Comparison of ENCODE assay signal across 8 cellular contexts in the genomic region with DNA sequence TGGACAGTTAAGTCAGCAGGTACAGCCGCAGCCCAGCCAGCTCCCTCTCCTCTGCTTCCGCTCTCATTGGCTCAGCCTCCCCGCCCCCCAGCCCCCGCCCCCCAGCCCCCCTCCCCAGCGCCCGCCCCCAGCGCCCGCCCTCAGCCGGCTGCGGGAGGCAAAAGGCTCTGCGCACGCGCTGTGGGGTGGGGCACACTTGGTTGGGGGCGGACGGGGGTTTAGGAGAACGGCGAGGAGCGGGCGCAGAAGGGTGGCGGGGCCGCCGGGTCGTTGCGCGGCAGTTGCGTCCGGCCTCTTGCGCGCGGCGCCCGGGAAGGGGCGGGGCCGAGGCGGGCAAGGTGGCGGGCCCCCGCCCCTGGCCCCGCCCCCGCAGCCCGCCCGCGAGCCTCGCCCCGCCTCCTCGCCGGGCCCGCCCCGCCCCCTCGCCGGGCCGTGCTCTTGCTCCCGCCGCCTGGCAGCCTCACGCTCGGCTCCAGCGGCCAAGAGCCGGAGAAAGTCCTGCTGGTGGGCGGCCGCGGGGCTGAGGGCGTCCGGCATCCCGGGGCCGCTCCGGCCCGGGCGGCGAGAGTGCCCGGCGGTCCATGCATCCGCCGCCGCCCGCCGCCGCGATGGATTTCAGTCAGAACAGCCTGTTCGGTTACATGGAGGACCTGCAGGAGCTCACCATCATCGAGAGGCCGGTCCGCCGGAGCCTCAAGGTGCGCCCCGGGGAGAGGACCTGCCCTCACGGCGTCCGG. TPM values are rescaled to one million over a fixed set of nuclear protein-coding genes. Genes with fewer than 3 reads are reported as not detected.
A peak's percentile ranks its signal among the peaks of the same experiment; 100 is the strongest.
DNase-seq lines count a peak whose midpoint lies in the region; ATAC-seq and TF ChIP-seq lines count a peak whose summit lies in the region.

A gene with protein sequence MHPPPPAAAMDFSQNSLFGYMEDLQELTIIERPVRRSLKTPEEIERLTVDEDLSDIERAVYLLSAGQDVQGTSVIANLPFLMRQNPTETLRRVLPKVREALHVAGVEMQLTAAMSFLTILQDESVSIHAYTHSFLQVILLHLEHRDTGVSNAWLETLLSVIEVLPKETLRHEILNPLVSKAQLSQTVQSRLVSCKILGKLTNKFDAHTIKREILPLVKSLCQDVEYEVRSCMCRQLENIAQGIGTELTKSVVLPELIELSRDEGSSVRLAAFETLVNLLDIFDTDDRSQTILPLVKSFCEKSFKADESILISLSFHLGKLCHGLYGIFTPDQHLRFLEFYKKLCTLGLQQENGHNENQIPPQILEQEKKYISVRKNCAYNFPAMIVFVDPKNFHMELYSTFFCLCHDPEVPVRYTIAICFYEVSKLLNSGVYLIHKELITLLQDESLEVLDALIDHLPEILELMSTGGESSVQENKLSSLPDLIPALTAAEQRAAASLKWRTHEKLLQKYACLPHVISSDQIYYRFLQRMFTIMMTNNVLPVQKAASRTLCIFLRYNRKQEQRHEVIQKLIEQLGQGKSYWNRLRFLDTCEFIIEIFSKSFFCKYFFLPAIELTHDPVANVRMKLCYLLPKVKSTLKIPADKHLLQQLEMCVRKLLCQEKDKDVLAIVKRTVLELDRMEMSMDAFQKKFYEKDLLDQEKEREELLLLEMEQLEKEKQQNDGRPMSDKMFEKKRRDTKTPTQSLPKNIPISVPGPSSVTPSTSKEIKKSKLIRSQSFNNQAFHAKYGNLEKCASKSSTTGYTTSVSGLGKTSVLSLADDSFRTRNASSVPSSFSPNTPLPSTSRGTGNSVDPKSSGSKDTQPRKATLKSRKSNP (plus strand): TSS at position 438 of the 737 bp plus-strand sequence. CDS start 144 bp downstream, at position 582.

- H3K4me3 ChIP-seq in GM12864 (ENCODE audit: low read depth, low read length) (peak within 1 kb of the TSS; percentile 49), ascending aorta (peak within 1 kb of the TSS; percentile 75 to 84), vagina (peak within 1 kb of the TSS; percentile 72 to 76)

- H3K4me1 ChIP-seq in ascending aorta (peaks cover 3 to 14% of the 10 kb centered on the region in 2 donors), vagina (peaks cover 22% of the 10 kb centered on the region)

- peak; percentile 81 for ATAC-seq in HG02763 (IDR thresholded peaks at IDR 0.05; ENCODE audit: unreplicated experiment)

- H3K36me3 ChIP-seq in ascending aorta (no peaks in the 10 kb centered on the region), vagina (no peaks in the 10 kb centered on the region)

- H3K27ac ChIP-seq in ascending aorta, result peak within 1 kb of the TSS; percentile 50 to 61
- peak within 1 kb of the TSS; percentile 85 for H3K27ac ChIP-seq in vagina

- DNase-seq in GM12864 (ENCODE audit: low read depth), result peak; percentile 22
- DNase-seq in NCI-H146 treated with DMSO at 0.1 percent for 48 hours (lab: John Stamatoyannopoulos, UW; ENCODE audit: unreplicated experiment), result peak; percentile 26
- peak; percentile 84 for DNase-seq in T-helper 22 cell (ENCODE audit: low read depth)
- DNase-seq in ascending aorta (ENCODE audit: low spot score in 2 of 2), result peak; percentile 63 to 92
- peak; percentile 74 for DNase-seq in hepatic stellate cell (ENCODE audit: low spot score)
- DNase-seq in retina, result peak; percentile 58
- DNase-seq in vagina (ENCODE audit: extremely low spot score in 2 of 2), result peak in 1 of 2 donors; percentile 91

- H3K27me3 ChIP-seq in ascending aorta (no peaks in the 10 kb centered on the region), vagina (no peaks in the 10 kb centered on the region)

- intact Hi-C loops in ascending aorta (cut with DNase I) (loop anchor here (2.0 to 10.0 kb wide), 6 partner anchors 41 to 1341 kb away; a partner anchor contains a TSS), vagina (cut with DNase I) (no loop called here)

- no peak for TF ChIP-seq POLR2A in vagina (IDR thresholded peaks at IDR 0.05)

- H3K9me3 ChIP-seq in ascending aorta, result no peaks in the 10 kb centered on the region
- H3K9me3 ChIP-seq in vagina, result no peaks in the 10 kb centered on the region

- no peak for TF ChIP-seq CTCF in GM12864 (IDR thresholded peaks at IDR 0.05; ENCODE audit: low read depth, low read length, missing control alignments)
- no peak for TF ChIP-seq CTCF in ascending aorta (IDR thresholded peaks at IDR 0.05)
- TF ChIP-seq CTCF in vagina (IDR thresholded peaks at IDR 0.05), result no peak

RNA-seq across cellular contexts. Expression of the gene that starts here (rescaled TPM):
- not detected for total RNA-seq in ascending aorta
- total RNA-seq in vagina, result 6.1 TPM

Comparison
In these comparisons a context has a peak if more than half of its experiments do, and no peak if none do; other contexts are left out.
1. Peak in DNase-seq, H3K4me3 ChIP-seq and H3K27ac ChIP-seq in ascending aorta; RNA of the gene not detected or under 1 TPM.